In the genomic region with DNA sequence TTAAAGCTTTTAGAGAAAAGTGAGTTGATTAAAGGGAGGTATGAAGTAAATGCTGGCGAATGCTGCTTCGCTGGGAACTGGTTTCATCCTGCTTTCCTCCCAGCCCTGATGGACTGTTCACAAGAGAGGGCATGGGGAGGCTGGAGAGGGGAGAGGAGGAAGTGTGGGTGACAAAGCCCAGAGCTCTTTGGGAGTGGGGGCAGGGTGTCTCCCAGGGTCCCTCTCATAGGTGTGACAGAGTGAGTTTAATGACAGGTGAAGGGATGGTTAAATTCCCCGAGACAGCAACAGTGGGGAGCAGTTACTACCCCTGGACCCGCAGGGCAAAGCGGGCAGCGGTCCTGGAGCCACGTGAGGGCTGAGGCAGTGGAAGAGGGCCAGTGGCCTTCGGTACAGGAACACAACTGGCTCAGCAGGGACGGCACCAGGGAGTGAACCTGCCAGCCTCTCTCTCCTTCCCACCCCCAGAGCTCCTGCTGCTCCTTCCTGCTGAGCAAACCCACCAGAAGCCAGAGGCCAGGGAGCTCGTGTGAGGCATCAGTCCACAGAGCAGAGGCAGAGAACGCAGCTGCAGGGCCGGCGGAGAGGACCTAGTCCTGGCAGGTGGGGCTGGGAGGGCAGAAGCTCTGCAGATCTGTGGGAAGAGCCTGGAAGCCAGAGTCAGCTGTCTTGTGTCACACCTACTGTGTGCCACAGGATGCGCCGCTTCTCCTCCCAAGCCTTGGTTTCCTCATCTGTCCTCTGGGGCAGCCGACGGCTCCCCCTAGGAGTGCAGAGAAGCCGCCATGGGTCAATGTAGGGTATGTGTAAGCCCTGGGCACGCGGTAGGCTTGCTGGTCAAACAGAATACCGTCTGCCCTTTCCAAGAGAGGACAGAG, we compare ENCODE assay signal across 17 cellular contexts. TPM values are rescaled to one million over a fixed set of nuclear protein-coding genes. Genes with fewer than 3 reads are reported as not detected.
DNase-seq lines count a peak whose midpoint lies in the region; ATAC-seq, FAIRE-seq and TF ChIP-seq lines count a peak whose summit lies in the region.
"Had no signal": no experiment of that assay in that cellular context is flagged by ENCODE, and none has a peak within 500 bp of the region (broad histone marks: within the 10 kb centered on the region; RNA-seq: fewer than 3 reads in every experiment).

No MANE protein-coding gene starts in this region.

- H3K27ac Mint-ChIP-seq in astrocyte (ENCODE audit: unreplicated experiment): peak overlapping the region; percentile 53
- H3K27ac Mint-ChIP-seq: activated naive CD4-positive, alpha-beta T cell treated with anti-CD3 and anti-CD28 coated beads, Interleukin-2, amount 50 U/mL, for 72 hours; HFFc6 had no signal

- WGBS in testis, 2 donors: 85 to 95% methylated on average over 17 to 21 of the region's 21 CpGs

- H3K79me2 ChIP-seq in astrocyte (ENCODE audit: insufficient read depth, low read length): no peaks in the 10 kb centered on the region

- ATAC-seq in left colon (peak; percentile 53), foreskin keratinocyte (no peak)
- ATAC-seq: activated naive CD4-positive, alpha-beta T cell treated with anti-CD3 and anti-CD28 coated beads, Interleukin-2, amount 50 U/mL, for 72 hours; SK-N-SH treated with all-trans-retinoic acid at 6 μM for 48 hours had no signal

- H3K4me3 ChIP-seq in astrocyte (ENCODE audit: insufficient read depth, low read depth, low read length) (no peak overlapping the region), testis (no peak overlapping the region)

- no peak overlapping the region for H3K4me2 ChIP-seq in astrocyte (ENCODE audit: low read length)

- H3K4me1 ChIP-seq in astrocyte (ENCODE audit: insufficient read depth, low read length): no peaks in the 10 kb centered on the region
- no peaks in the 10 kb centered on the region for H3K4me1 ChIP-seq in testis
- H3K4me1 ChIP-seq in foreskin keratinocyte: no peaks in the 10 kb centered on the region

- no peak overlapping the region for H2AFZ ChIP-seq in astrocyte (ENCODE audit: low read depth, low read length)

- H3K9me3 Mint-ChIP-seq in astrocyte (ENCODE audit: unreplicated experiment): no peaks in the 10 kb centered on the region
- H3K9me3 Mint-ChIP-seq: activated naive CD4-positive, alpha-beta T cell treated with anti-CD3 and anti-CD28 coated beads, Interleukin-2, amount 50 U/mL, for 72 hours; HFFc6 had no signal

- DNase-seq in NCI-H2107 treated with DMSO at 0.1 percent for 48 hours (lab: John Stamatoyannopoulos, UW; ENCODE audit: unreplicated experiment) (peak; percentile 26), NCI-H2107 (lab: John Stamatoyannopoulos, UW) (no peak), astrocyte (ENCODE audit: low read depth) (no peak), left colon (no peak), testis (peak; percentile 8), NCI-H226 (no peak), DMS 273 treated with DMSO at 0.1 percent for 48 hours (lab: John Stamatoyannopoulos, UW) (no peak), foreskin keratinocyte (no peak)
- DNase-seq: DMS79, HFFc6, MM.1S, NCI-H2171 had no signal

- H3K36me3 Mint-ChIP-seq in astrocyte (ENCODE audit: low read depth, unreplicated experiment): no peaks in the 10 kb centered on the region
- H3K36me3 Mint-ChIP-seq: activated naive CD4-positive, alpha-beta T cell treated with anti-CD3 and anti-CD28 coated beads, Interleukin-2, amount 50 U/mL, for 72 hours had no signal

- no peak for TF ChIP-seq CTCF in astrocyte (IDR thresholded peaks at IDR 0.05; ENCODE audit: insufficient read depth, low read depth, low read length)
- no peak for TF ChIP-seq CTCF in testis (IDR thresholded peaks at IDR 0.05)
- no peak for TF ChIP-seq CTCF in foreskin keratinocyte (conservative IDR thresholded peaks at IDR 0.05)

- no peak overlapping the region for H3K9ac ChIP-seq in astrocyte (ENCODE audit: low read length)

- no peak for FAIRE-seq in astrocyte (lab: Jason Lieb, UNC)
- FAIRE-seq: islet of Langerhans had no signal

- H3K9me3 ChIP-seq in astrocyte (ENCODE audit: insufficient read depth, low read depth, low read length): no peaks in the 10 kb centered on the region
- H3K9me3 ChIP-seq in testis: no peaks in the 10 kb centered on the region

- TF ChIP-seq POLR2A in testis (IDR thresholded peaks at IDR 0.05): no peak

- intact Hi-C loops in left colon (cut with DNase I, micrococcal nuclease): no loop called here
- intact Hi-C loops in testis (cut with DNase I; ENCODE audit: low total_unique reads): no loop called here

- H3K36me3 ChIP-seq in astrocyte (ENCODE audit: insufficient read depth, low read length) (no peaks in the 10 kb centered on the region), testis (ENCODE audit: low read depth, missing control alignments) (no peaks in the 10 kb centered on the region)

- H3K27me3 Mint-ChIP-seq in astrocyte (ENCODE audit: low read depth, unreplicated experiment): no peaks in the 10 kb centered on the region

- H3K27me3 ChIP-seq in astrocyte (ENCODE audit: insufficient read depth, low read length) (no peaks in the 10 kb centered on the region), testis (no peaks in the 10 kb centered on the region), foreskin keratinocyte (peaks cover 16% of the 10 kb centered on the region)

- no peak overlapping the region for H3K4me3 Mint-ChIP-seq in astrocyte (ENCODE audit: unreplicated experiment)
- H3K4me3 Mint-ChIP-seq: HFFc6 had no signal

- no peak overlapping the region for H3K27ac ChIP-seq in astrocyte (ENCODE audit: low read depth, low read length)
- H3K27ac ChIP-seq in testis: no peak overlapping the region
- H3K27ac ChIP-seq in foreskin keratinocyte: no peak overlapping the region
- H3K27ac ChIP-seq: 22Rv1, C4-2B had no signal

- peaks cover 4% of the 10 kb centered on the region for H3K4me1 Mint-ChIP-seq in astrocyte (ENCODE audit: low read depth, unreplicated experiment)

- no peaks in the 10 kb centered on the region for H4K20me1 ChIP-seq in astrocyte (ENCODE audit: insufficient read depth, low read length)

RNA-seq across cellular contexts. Expression of gene LRP8, which starts 20.9 kb away (rescaled TPM):
- 12.8 and 13.9 TPM in 2 replicates for total RNA-seq in astrocyte
- total RNA-seq in left colon: 1 to 10 TPM; 2.5 to 5.3 TPM
- 100 to 1,000 TPM; 223 to 253 TPM for total RNA-seq in testis
- polyA plus RNA-seq in testis (ENCODE audit: insufficient read depth, low read depth, low replicate concordance): 64.3 TPM
- 30.5 and 38.9 TPM in 2 replicates for total RNA-seq in foreskin keratinocyte
- 7.3 and 10.7 TPM in 2 replicates for polyA plus RNA-seq in foreskin keratinocyte

Comparison
In these comparisons a context has a peak if more than half of its experiments do, and no peak if none do; other contexts are left out.
1. DNase-seq: peak in NCI-H2107 treated with DMSO at 0.1 percent for 48 hours (single experiment) and testis (single experiment); none in NCI-H2107 (single experiment), astrocyte (single experiment), left colon (0 of 2), NCI-H226 (single experiment), DMS 273 treated with DMSO at 0.1 percent for 48 hours (single experiment) and foreskin keratinocyte (0 of 2).